ENCODE assay signal across 8 cellular contexts in the genomic region with DNA sequence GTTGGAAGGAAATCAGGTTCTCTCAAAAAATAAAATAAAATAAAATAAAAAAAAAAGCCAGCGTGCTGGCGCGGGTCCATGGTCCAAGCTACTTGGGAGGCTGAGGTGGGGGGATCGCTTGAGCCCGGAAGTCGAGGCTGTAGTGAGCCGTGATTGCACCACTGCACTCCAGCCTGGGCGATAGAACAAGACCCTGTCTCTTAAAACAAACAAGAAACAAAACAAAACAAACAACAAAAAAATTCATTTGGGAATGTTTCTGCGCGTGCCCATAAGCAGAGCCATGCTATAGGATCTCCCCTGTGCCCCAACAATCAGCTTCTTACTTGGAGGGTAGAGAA. TPM values are rescaled to one million over a fixed set of nuclear protein-coding genes. Genes with fewer than 3 reads are reported as not detected.
DNase-seq lines count a peak whose midpoint lies in the region; ATAC-seq and TF ChIP-seq lines count a peak whose summit lies in the region.

No MANE protein-coding gene starts in this region.

- in situ Hi-C loops in GM13976 (cut with MboI; ENCODE audit: low sequenced_read_pairs, unreplicated experiment), result no loop called here

- DNase-seq in SJSA1 (ENCODE audit: low read depth in 1 of 2, low spot score in 2 of 2) (peak in 1 of 2 experiments; percentile 15), esophagus squamous epithelium (lab: John Stamatoyannopoulos, UW) (no peak), GM13976 (ENCODE audit: low spot score) (no peak), mucosa of gallbladder (ENCODE audit: low spot score) (no peak)

- H3K27me3 ChIP-seq in SJSA1 (replicated peaks), result peaks cover 18% of the 10 kb centered on the region
- peaks cover 8 to 45% (median 9%) of the 10 kb centered on the region in 4 donors for H3K27me3 ChIP-seq in esophagus squamous epithelium
- peaks cover 9% of the 10 kb centered on the region for H3K27me3 ChIP-seq in rectal smooth muscle tissue (ENCODE audit: control insufficient read depth, insufficient read depth, low read length)

- TF ChIP-seq POLR2A in esophagus squamous epithelium (IDR thresholded peaks at IDR 0.05), result no peak

- H3K36me3 ChIP-seq in ES-I3 (ENCODE audit: insufficient read depth, low read length) (no peaks in the 10 kb centered on the region), SJSA1 (no peaks in the 10 kb centered on the region), esophagus squamous epithelium (no peaks in the 10 kb centered on the region), rectal smooth muscle tissue (ENCODE audit: control insufficient read depth, insufficient read depth, low read length) (no peaks in the 10 kb centered on the region)

- no peak for ATAC-seq in GM19023 (IDR thresholded peaks at IDR 0.05; ENCODE audit: unreplicated experiment)
- no peak for ATAC-seq in HG02623 (IDR thresholded peaks at IDR 0.05; ENCODE audit: unreplicated experiment)

- H3K4me3 ChIP-seq in SJSA1 (peak overlapping the region; percentile 26), esophagus squamous epithelium (peak overlapping the region; percentile 41 to 67 (median 60)), rectal smooth muscle tissue (ENCODE audit: low read length) (peak overlapping the region; percentile 56)

- TF ChIP-seq CTCF in esophagus squamous epithelium (IDR thresholded peaks at IDR 0.05) (no peak), GM13976 (IDR thresholded peaks at IDR 0.05; ENCODE audit: borderline replicate concordance, control extremely low read depth, extremely low read depth, insufficient read depth, missing control alignments) (no peak)

- whole genome bisulfite sequencing in esophagus squamous epithelium, 2 donors, result 37 to 48% methylated on average over 10 of the region's 10 CpGs

- H3K4me1 ChIP-seq in ES-I3 (ENCODE audit: insufficient read depth, low read length), result no peaks in the 10 kb centered on the region
- peaks cover 16% of the 10 kb centered on the region for H3K4me1 ChIP-seq in SJSA1 (replicated peaks)
- H3K4me1 ChIP-seq in esophagus squamous epithelium, result peaks cover 9 to 39% (median 25%) of the 10 kb centered on the region in 3 donors
- H3K4me1 ChIP-seq in rectal smooth muscle tissue (ENCODE audit: control insufficient read depth, insufficient read depth, low read length), result peaks cover 2% of the 10 kb centered on the region

- H3K27ac ChIP-seq in SJSA1, result no peak overlapping the region
- H3K27ac ChIP-seq in esophagus squamous epithelium, result peak overlapping the region in 2 of 4 donors; percentile 84 to 85
- no peak overlapping the region for H3K27ac ChIP-seq in rectal smooth muscle tissue (ENCODE audit: low read depth, low read length)

- H3K9ac ChIP-seq in ES-I3 (ENCODE audit: low read depth, low read length) (peak overlapping the region; percentile 51), rectal smooth muscle tissue (ENCODE audit: low read length) (no peak overlapping the region)

- H3K9me3 ChIP-seq in ES-I3 (ENCODE audit: control insufficient read depth, insufficient read depth, low read length) (no peaks in the 10 kb centered on the region), SJSA1 (replicated peaks) (no peaks in the 10 kb centered on the region), esophagus squamous epithelium (no peaks in the 10 kb centered on the region)

- intact Hi-C loops in esophagus squamous epithelium (cut with DNase I), result no loop called here

RNA-seq across cellular contexts. Expression of a gene that starts 16.4 kb away (rescaled TPM):
- not detected in 2 replicates for total RNA-seq in SJSA1 (2014; rRNA removed; shearing (Covaris generic))
- total RNA-seq in esophagus squamous epithelium (1 to 10 TPM in 3 of 4 donors, not detected in 1; 1.6 to 6.5 (median 3.3) TPM), mucosa of gallbladder (11.3 TPM)

RNA-seq across cellular contexts. Expression of a gene that starts 54.6 kb away (rescaled TPM):
- total RNA-seq in SJSA1 (2014; rRNA removed; shearing (Covaris generic)), result not detected in 2 replicates
- 1 to 10 TPM in 2 of 4 donors, under 1 TPM in 1, not detected in 1; 0.97 to 5.5 (median 3.9) TPM for total RNA-seq in esophagus squamous epithelium
- total RNA-seq in mucosa of gallbladder, result 4.1 TPM
